ENCODE assay signal across 36 cellular contexts in the genomic region with DNA sequence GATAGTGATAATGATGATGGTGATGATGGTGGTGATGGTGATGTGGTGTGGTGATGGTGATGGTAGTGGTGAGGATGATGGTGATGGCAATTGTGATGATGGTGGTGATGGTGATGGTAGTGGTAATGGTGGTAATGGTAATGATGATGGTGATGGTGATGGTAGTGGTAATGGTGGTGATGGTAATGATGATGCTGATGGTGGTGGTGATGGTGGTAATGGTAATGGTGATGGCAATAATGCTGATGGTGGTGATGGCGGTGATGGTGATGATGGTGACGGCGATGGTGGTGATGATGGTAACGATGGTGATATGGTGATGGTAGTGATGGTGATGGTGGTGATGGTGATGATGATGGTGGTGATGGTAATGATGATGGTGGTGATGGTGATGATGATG. TPM values are rescaled to one million over a fixed set of nuclear protein-coding genes. Genes with fewer than 3 reads are reported as not detected.
"Had no signal": no experiment of that assay in that cellular context is flagged by ENCODE, and none has a peak within 500 bp of the region (broad histone marks: within the 10 kb centered on the region; RNA-seq: fewer than 3 reads in every experiment).

No MANE protein-coding gene starts in this region.

- H3K36me3 Mint-ChIP-seq: activated naive CD4-positive, alpha-beta T cell treated with anti-CD3 and anti-CD28 coated beads, Interleukin-2, amount 10 ng/mL, durations not matched to agents 7 days and 5 days; activated naive CD4-positive, alpha-beta T cell treated with anti-CD3 and anti-CD28 coated beads, Interleukin-2, amount 50 U/mL, for 72 hours; activated naive CD8-positive, alpha-beta T cell treated with anti-CD3 and anti-CD28 coated beads, Interleukin-2, amount 10 ng/mL, durations not matched to agents 7 days and 5 days; brain; WTC11 had no signal

- ATAC-seq: activated naive CD4-positive, alpha-beta T cell treated with anti-CD3 and anti-CD28 coated beads, Interleukin-2, amount 50 U/mL, for 72 hours; activated T-cell treated with anti-CD3 and anti-CD28 coated beads, Interleukin-2, amount 50 U/mL, for 72 hours; foreskin keratinocyte; gastroesophageal sphincter; heart right ventricle; T-helper 17 cell; WTC11 had no signal

- H3K4me1 Mint-ChIP-seq: activated CD4-positive, alpha-beta memory T cell treated with anti-CD3 and anti-CD28 coated beads, Interleukin-2, amount 10 ng/mL, durations not matched to agents 7 days and 5 days; activated CD4-positive, alpha-beta T cell treated with anti-CD3 and anti-CD28 coated beads, Interleukin-2, amount 10 ng/mL, durations not matched to agents 7 days and 5 days; activated naive CD4-positive, alpha-beta T cell treated with anti-CD3 and anti-CD28 coated beads, Interleukin-2, amount 10 ng/mL, durations not matched to agents 7 days and 5 days; activated naive CD8-positive, alpha-beta T cell treated with anti-CD3 and anti-CD28 coated beads, Interleukin-2, amount 10 ng/mL, durations not matched to agents 7 days and 5 days; endodermal cell; T-helper 17 cell; WTC11 had no signal

- H3K27me3 ChIP-seq: ascending aorta, breast epithelium, cardiac muscle cell, colonic mucosa, esophagus muscularis mucosa, hepatocyte had no signal

- H3K79me2 ChIP-seq: hepatocyte had no signal

- FAIRE-seq: TTC549 had no signal

- H2AFZ ChIP-seq: hepatocyte had no signal

- H3K27ac Mint-ChIP-seq: activated CD4-positive, alpha-beta memory T cell treated with anti-CD3 and anti-CD28 coated beads, Interleukin-2, amount 10 ng/mL, durations not matched to agents 7 days and 5 days; activated CD4-positive, alpha-beta T cell treated with anti-CD3 and anti-CD28 coated beads, Interleukin-2, amount 10 ng/mL, durations not matched to agents 7 days and 5 days; activated naive CD4-positive, alpha-beta T cell treated with anti-CD3 and anti-CD28 coated beads, Interleukin-2, amount 10 ng/mL, durations not matched to agents 7 days and 5 days; activated naive CD4-positive, alpha-beta T cell treated with anti-CD3 and anti-CD28 coated beads, Interleukin-2, amount 50 U/mL, for 72 hours; activated naive CD8-positive, alpha-beta T cell treated with anti-CD3 and anti-CD28 coated beads, Interleukin-2, amount 10 ng/mL, durations not matched to agents 7 days and 5 days; activated T-cell treated with anti-CD3 and anti-CD28 coated beads, Interleukin-2, amount 50 U/mL, for 24 hours; activated T-cell treated with anti-CD3 and anti-CD28 coated beads, Interleukin-2, amount 50 U/mL, for 72 hours; brain; dendritic cell treated with granulocyte-macrophage colony-stimulating factor and Interleukin-4, amounts not matched to agents 40 ng/mL and 50 ng/mL, for 4 days; endodermal cell; T-helper 17 cell; T-helper 2 cell treated with Interferon-gamma antibody and Interleukin-4, amounts not matched to agents 5 μg/mL and 100 μg/mL, for 36 hours; WTC11 had no signal

- H3K4me3 ChIP-seq: ascending aorta, breast epithelium, cardiac muscle cell, colonic mucosa, dorsolateral prefrontal cortex, esophagus muscularis mucosa, gastroesophageal sphincter, heart right ventricle, hepatocyte had no signal

- H3K27ac ChIP-seq: ascending aorta, breast epithelium, cardiac muscle cell, colonic mucosa, dorsolateral prefrontal cortex, esophagus muscularis mucosa, foreskin keratinocyte, gastroesophageal sphincter, heart right ventricle, hepatocyte, VCaP had no signal

- H3K27me3 Mint-ChIP-seq: activated CD4-positive, alpha-beta T cell treated with anti-CD3 and anti-CD28 coated beads, Interleukin-2, amount 10 ng/mL, durations not matched to agents 7 days and 5 days had no signal

- H3K36me3 ChIP-seq: ascending aorta, breast epithelium, cardiac muscle cell, colonic mucosa, esophagus muscularis mucosa, gastroesophageal sphincter, heart right ventricle had no signal

- DNase-seq: activated CD4-positive, alpha-beta memory T cell treated with anti-CD3 and anti-CD28 coated beads, Interleukin-2, amount 10 ng/mL, durations not matched to agents 7 days and 5 days; activated CD4-positive, alpha-beta T cell treated with anti-CD3 and anti-CD28 coated beads for 1 hour; activated CD4-positive, alpha-beta T cell treated with anti-CD3 and anti-CD28 coated beads for 4 hours; activated CD4-positive, alpha-beta T cell treated with anti-CD3 and anti-CD28 coated beads, Interleukin-2, amount 10 ng/mL, durations not matched to agents 7 days and 5 days; activated CD4-positive, alpha-beta T cell treated with anti-CD3 and anti-CD28 coated beads, Interleukin-2, amount 50 U/mL, for 4 hours; activated CD8-positive, alpha-beta memory T cell treated with anti-CD3 and anti-CD28 coated beads, Interleukin-2, amount 50 U/mL, for 48 hours; activated gamma-delta T cell; activated naive CD4-positive, alpha-beta T cell; activated naive CD4-positive, alpha-beta T cell treated with anti-CD3 and anti-CD28 coated beads, Interleukin-2, amount 10 ng/mL, durations not matched to agents 7 days and 5 days; activated naive CD8-positive, alpha-beta T cell treated with anti-CD3 and anti-CD28 coated beads, Interleukin-2, amount 10 ng/mL, durations not matched to agents 7 days and 5 days; activated T-cell treated with anti-CD3 and anti-CD28 coated beads for 4 hours; activated T-cell treated with anti-CD3 and anti-CD28 coated beads, Interleukin-2, amount 50 U/mL, for 24 hours; activated T-cell treated with anti-CD3 and anti-CD28 coated beads, Interleukin-2, amount 50 U/mL, for 72 hours; central memory CD4-positive, alpha-beta T cell; cerebellar nuclear complex; colonic mucosa; dorsolateral prefrontal cortex; effector memory CD4-positive, alpha-beta T cell; endodermal cell; foreskin keratinocyte; heart right ventricle; T-helper 17 cell had no signal

- H3K9me3 ChIP-seq: ascending aorta, breast epithelium, colonic mucosa, esophagus muscularis mucosa, gastroesophageal sphincter had no signal

- H3K9me3 Mint-ChIP-seq: activated CD4-positive, alpha-beta memory T cell treated with anti-CD3 and anti-CD28 coated beads, Interleukin-2, amount 10 ng/mL, durations not matched to agents 7 days and 5 days; activated CD4-positive, alpha-beta T cell treated with anti-CD3 and anti-CD28 coated beads, Interleukin-2, amount 10 ng/mL, durations not matched to agents 7 days and 5 days; activated naive CD4-positive, alpha-beta T cell treated with anti-CD3 and anti-CD28 coated beads, Interleukin-2, amount 10 ng/mL, durations not matched to agents 7 days and 5 days; activated naive CD4-positive, alpha-beta T cell treated with anti-CD3 and anti-CD28 coated beads, Interleukin-2, amount 50 U/mL, for 72 hours; activated naive CD8-positive, alpha-beta T cell treated with anti-CD3 and anti-CD28 coated beads, Interleukin-2, amount 10 ng/mL, durations not matched to agents 7 days and 5 days; activated T-cell treated with anti-CD3 and anti-CD28 coated beads, Interleukin-2, amount 50 U/mL, for 24 hours; activated T-cell treated with anti-CD3 and anti-CD28 coated beads, Interleukin-2, amount 50 U/mL, for 72 hours; dendritic cell treated with granulocyte-macrophage colony-stimulating factor and Interleukin-4, amounts not matched to agents 40 ng/mL and 50 ng/mL, for 4 days; endodermal cell; T-helper 2 cell treated with Interferon-gamma antibody and Interleukin-4, amounts not matched to agents 5 μg/mL and 100 μg/mL, for 36 hours had no signal

- H3K4me3 Mint-ChIP-seq: activated CD4-positive, alpha-beta memory T cell treated with anti-CD3 and anti-CD28 coated beads, Interleukin-2, amount 10 ng/mL, durations not matched to agents 7 days and 5 days; activated CD4-positive, alpha-beta T cell treated with anti-CD3 and anti-CD28 coated beads, Interleukin-2, amount 10 ng/mL, durations not matched to agents 7 days and 5 days; activated naive CD4-positive, alpha-beta T cell treated with anti-CD3 and anti-CD28 coated beads, Interleukin-2, amount 10 ng/mL, durations not matched to agents 7 days and 5 days; activated naive CD8-positive, alpha-beta T cell treated with anti-CD3 and anti-CD28 coated beads, Interleukin-2, amount 10 ng/mL, durations not matched to agents 7 days and 5 days; activated T-cell treated with anti-CD3 and anti-CD28 coated beads, Interleukin-2, amount 50 U/mL, for 24 hours; activated T-cell treated with anti-CD3 and anti-CD28 coated beads, Interleukin-2, amount 50 U/mL, for 72 hours; brain; dendritic cell treated with granulocyte-macrophage colony-stimulating factor and Interleukin-4, amounts not matched to agents 40 ng/mL and 50 ng/mL, for 4 days; endodermal cell; T-helper 17 cell; T-helper 2 cell treated with Interferon-gamma antibody and Interleukin-4, amounts not matched to agents 5 μg/mL and 100 μg/mL, for 36 hours; WTC11 had no signal

- H3K4me1 ChIP-seq: ascending aorta, breast epithelium, colonic mucosa, esophagus muscularis mucosa, foreskin keratinocyte, gastroesophageal sphincter, heart right ventricle had no signal

- H3K4me2 ChIP-seq: hepatocyte had no signal

RNA-seq across cellular contexts. Expression of gene ALK, which starts 45.0 kb away (rescaled TPM):
- total RNA-seq: activated CD4-positive, alpha-beta memory T cell treated with anti-CD3 and anti-CD28 coated beads, Interleukin-2, amount 10 ng/mL, durations not matched to agents 7 days and 5 days; activated CD4-positive, alpha-beta T cell treated with anti-CD3 and anti-CD28 coated beads, Interleukin-2, amount 10 ng/mL, durations not matched to agents 7 days and 5 days; activated naive CD8-positive, alpha-beta T cell treated with anti-CD3 and anti-CD28 coated beads, Interleukin-2, amount 10 ng/mL, durations not matched to agents 7 days and 5 days; ascending aorta; foreskin keratinocyte; glomerular endothelial cell; T-helper 17 cell; WTC11 had no signal
- polyA plus RNA-seq: foreskin keratinocyte had no signal
